ENCODE assay signal across 1 cellular context in the genomic region with DNA sequence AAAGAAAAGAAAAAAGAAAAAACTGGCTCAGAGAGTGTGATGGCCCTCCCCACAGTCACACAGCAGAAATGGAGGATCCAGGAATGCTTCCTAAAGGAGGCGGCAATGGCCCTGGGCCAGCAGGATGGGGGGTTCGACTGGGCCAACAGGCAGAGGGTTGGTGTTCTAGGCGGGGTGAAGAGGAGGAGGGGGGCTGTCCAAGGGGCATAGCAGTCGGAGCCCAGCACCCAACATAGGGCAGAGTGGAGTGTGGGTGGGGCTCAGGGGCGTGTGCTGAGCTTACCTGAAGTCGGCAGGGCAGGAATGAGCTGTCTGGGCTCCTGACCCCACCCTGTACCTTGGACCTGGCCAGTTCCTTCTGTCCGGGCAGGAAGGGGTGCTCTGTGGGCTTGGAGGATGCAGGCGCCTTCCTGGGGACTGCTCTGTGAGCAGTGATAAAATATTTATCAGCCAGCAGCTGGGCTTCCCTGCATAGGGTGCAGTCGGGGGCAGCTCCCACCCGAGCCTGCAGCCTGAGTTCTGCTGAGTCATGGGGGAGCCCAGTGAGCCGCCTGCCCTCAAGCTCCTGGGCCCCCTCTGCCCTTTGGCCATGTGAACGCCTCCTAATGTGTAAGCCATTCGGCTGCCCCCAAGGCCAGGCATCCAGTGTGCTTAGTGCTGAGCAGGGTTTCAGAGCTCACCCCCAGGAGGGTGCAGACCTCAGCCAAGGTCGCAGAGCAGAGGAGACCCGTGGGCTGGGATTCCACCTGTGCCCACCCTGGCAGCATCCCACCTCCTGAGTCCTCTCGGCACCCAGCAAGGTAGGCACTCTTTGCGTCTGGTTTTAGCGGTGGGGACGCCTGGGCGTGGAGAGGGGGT.
TF ChIP-seq lines count a peak whose summit lies in the region.

No MANE protein-coding gene starts in this region.

TF ChIP-seq in HepG2, 621 proteins besides CTCF, POLR2A, EP300 and RAD21 (continued from another document and continues in another):
- TF ChIP-seq, protein P1, sequence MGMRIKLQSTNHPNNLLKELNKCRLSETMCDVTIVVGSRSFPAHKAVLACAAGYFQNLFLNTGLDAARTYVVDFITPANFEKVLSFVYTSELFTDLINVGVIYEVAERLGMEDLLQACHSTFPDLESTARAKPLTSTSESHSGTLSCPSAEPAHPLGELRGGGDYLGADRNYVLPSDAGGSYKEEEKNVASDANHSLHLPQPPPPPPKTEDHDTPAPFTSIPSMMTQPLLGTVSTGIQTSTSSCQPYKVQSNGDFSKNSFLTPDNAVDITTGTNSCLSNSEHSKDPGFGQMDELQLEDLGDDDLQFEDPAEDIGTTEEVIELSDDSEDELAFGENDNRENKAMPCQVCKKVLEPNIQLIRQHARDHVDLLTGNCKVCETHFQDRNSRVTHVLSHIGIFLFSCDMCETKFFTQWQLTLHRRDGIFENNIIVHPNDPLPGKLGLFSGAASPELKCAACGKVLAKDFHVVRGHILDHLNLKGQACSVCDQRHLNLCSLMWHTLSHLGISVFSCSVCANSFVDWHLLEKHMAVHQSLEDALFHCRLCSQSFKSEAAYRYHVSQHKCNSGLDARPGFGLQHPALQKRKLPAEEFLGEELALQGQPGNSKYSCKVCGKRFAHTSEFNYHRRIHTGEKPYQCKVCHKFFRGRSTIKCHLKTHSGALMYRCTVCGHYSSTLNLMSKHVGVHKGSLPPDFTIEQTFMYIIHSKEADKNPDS (CRISPR knock-in tag; IDR thresholded peaks at IDR 0.05), result no peak
- peak; percentile 97 for TF ChIP-seq HIVEP1 (CRISPR knock-in tag; IDR thresholded peaks at IDR 0.05)
- peak; percentile 77 for TF ChIP-seq DMAP1 (CRISPR knock-in tag; IDR thresholded peaks at IDR 0.05)
- TF ChIP-seq KLF11 (CRISPR knock-in tag; IDR thresholded peaks at IDR 0.05), result no peak
- TF ChIP-seq EZH2 (conservative IDR thresholded peaks at IDR 0.05; ENCODE audit: low read depth, low read length), result no peak
- TF ChIP-seq MAFK (conservative IDR thresholded peaks at IDR 0.05 in 1 of 2, IDR thresholded peaks at IDR 0.05 in 1 of 2; ENCODE audit: low read length in 2 of 2), result peak; percentile 92 to 98
- TF ChIP-seq ZNF264 (CRISPR knock-in tag; IDR thresholded peaks at IDR 0.05), result peak; percentile 89
- no peak for TF ChIP-seq ATM (IDR thresholded peaks at IDR 0.05; ENCODE audit: borderline replicate concordance)
- TF ChIP-seq, protein P2, sequence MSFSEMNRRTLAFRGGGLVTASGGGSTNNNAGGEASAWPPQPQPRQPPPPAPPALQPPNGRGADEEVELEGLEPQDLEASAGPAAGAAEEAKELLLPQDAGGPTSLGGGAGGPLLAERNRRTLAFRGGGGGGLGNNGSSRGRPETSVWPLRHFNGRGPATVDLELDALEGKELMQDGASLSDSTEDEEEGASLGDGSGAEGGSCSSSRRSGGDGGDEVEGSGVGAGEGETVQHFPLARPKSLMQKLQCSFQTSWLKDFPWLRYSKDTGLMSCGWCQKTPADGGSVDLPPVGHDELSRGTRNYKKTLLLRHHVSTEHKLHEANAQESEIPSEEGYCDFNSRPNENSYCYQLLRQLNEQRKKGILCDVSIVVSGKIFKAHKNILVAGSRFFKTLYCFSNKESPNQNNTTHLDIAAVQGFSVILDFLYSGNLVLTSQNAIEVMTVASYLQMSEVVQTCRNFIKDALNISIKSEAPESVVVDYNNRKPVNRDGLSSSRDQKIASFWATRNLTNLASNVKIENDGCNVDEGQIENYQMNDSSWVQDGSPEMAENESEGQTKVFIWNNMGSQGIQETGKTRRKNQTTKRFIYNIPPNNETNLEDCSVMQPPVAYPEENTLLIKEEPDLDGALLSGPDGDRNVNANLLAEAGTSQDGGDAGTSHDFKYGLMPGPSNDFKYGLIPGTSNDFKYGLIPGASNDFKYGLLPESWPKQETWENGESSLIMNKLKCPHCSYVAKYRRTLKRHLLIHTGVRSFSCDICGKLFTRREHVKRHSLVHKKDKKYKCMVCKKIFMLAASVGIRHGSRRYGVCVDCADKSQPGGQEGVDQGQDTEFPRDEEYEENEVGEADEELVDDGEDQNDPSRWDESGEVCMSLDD (CRISPR knock-in tag; IDR thresholded peaks at IDR 0.05; ENCODE audit: borderline replicate concordance), result peak; percentile 88
- 0 out of 2 replicates have a peak, but pooled peaks have one; percentile 33 for TF ChIP-seq RBAK (CRISPR knock-in tag; IDR thresholded peaks at IDR 0.05)
- TF ChIP-seq MXD4 (CRISPR knock-in tag; IDR thresholded peaks at IDR 0.05), result no peak
- no peak; the same call in 1 of the 2 replicates for TF ChIP-seq ZMYM4 (CRISPR knock-in tag; IDR thresholded peaks at IDR 0.05)
- TF ChIP-seq KDM5A (IDR thresholded peaks at IDR 0.05; ENCODE audit: borderline replicate concordance, low read length), result no peak
- no peak for TF ChIP-seq TOE1 (CRISPR knock-in tag; IDR thresholded peaks at IDR 0.05)
- TF ChIP-seq, protein P3, sequence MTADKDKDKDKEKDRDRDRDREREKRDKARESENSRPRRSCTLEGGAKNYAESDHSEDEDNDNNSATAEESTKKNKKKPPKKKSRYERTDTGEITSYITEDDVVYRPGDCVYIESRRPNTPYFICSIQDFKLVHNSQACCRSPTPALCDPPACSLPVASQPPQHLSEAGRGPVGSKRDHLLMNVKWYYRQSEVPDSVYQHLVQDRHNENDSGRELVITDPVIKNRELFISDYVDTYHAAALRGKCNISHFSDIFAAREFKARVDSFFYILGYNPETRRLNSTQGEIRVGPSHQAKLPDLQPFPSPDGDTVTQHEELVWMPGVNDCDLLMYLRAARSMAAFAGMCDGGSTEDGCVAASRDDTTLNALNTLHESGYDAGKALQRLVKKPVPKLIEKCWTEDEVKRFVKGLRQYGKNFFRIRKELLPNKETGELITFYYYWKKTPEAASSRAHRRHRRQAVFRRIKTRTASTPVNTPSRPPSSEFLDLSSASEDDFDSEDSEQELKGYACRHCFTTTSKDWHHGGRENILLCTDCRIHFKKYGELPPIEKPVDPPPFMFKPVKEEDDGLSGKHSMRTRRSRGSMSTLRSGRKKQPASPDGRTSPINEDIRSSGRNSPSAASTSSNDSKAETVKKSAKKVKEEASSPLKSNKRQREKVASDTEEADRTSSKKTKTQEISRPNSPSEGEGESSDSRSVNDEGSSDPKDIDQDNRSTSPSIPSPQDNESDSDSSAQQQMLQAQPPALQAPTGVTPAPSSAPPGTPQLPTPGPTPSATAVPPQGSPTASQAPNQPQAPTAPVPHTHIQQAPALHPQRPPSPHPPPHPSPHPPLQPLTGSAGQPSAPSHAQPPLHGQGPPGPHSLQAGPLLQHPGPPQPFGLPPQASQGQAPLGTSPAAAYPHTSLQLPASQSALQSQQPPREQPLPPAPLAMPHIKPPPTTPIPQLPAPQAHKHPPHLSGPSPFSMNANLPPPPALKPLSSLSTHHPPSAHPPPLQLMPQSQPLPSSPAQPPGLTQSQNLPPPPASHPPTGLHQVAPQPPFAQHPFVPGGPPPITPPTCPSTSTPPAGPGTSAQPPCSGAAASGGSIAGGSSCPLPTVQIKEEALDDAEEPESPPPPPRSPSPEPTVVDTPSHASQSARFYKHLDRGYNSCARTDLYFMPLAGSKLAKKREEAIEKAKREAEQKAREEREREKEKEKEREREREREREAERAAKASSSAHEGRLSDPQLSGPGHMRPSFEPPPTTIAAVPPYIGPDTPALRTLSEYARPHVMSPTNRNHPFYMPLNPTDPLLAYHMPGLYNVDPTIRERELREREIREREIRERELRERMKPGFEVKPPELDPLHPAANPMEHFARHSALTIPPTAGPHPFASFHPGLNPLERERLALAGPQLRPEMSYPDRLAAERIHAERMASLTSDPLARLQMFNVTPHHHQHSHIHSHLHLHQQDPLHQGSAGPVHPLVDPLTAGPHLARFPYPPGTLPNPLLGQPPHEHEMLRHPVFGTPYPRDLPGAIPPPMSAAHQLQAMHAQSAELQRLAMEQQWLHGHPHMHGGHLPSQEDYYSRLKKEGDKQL (CRISPR knock-in tag; IDR thresholded peaks at IDR 0.05; ENCODE audit: low read depth), result no peak
- TF ChIP-seq BCL6 (CRISPR knock-in tag; IDR thresholded peaks at IDR 0.05), result peak; percentile 21; the same call in 1 of the 2 replicates
- TF ChIP-seq FOXM1 (CRISPR knock-in tag; IDR thresholded peaks at IDR 0.05), result no peak
- peak; percentile 39; the same call in 1 of the 2 replicates for TF ChIP-seq MEF2D (CRISPR knock-in tag; IDR thresholded peaks at IDR 0.05)
- no peak for TF ChIP-seq ZNF598 (CRISPR knock-in tag; IDR thresholded peaks at IDR 0.05; ENCODE audit: borderline replicate concordance)
- no peak for TF ChIP-seq ZFP1 (CRISPR knock-in tag; IDR thresholded peaks at IDR 0.05)
- TF ChIP-seq ZNF274 (CRISPR knock-in tag; IDR thresholded peaks at IDR 0.05), result no peak
- TF ChIP-seq ZIK1 (CRISPR knock-in tag; IDR thresholded peaks at IDR 0.05; ENCODE audit: borderline replicate concordance, low read depth), result no peak
- no peak for TF ChIP-seq ZNF430 (CRISPR knock-in tag; IDR thresholded peaks at IDR 0.05)
- TF ChIP-seq, protein P4, sequence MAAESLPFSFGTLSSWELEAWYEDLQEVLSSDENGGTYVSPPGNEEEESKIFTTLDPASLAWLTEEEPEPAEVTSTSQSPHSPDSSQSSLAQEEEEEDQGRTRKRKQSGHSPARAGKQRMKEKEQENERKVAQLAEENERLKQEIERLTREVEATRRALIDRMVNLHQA (CRISPR knock-in tag; IDR thresholded peaks at IDR 0.05), result no peak
- no peak for TF ChIP-seq ZNF674 (CRISPR knock-in tag; IDR thresholded peaks at IDR 0.05; ENCODE audit: low read depth)
- peak; percentile 84 for TF ChIP-seq ZSCAN21 (CRISPR knock-in tag; IDR thresholded peaks at IDR 0.05; ENCODE audit: borderline replicate concordance)
- TF ChIP-seq SNRNP70 (IDR thresholded peaks at IDR 0.05; ENCODE audit: low read depth, low read length), result no peak
- peak; percentile 18 for TF ChIP-seq PHF5A (CRISPR knock-in tag; IDR thresholded peaks at IDR 0.05; ENCODE audit: low read depth, unreplicated experiment)
- TF ChIP-seq, protein P5, sequence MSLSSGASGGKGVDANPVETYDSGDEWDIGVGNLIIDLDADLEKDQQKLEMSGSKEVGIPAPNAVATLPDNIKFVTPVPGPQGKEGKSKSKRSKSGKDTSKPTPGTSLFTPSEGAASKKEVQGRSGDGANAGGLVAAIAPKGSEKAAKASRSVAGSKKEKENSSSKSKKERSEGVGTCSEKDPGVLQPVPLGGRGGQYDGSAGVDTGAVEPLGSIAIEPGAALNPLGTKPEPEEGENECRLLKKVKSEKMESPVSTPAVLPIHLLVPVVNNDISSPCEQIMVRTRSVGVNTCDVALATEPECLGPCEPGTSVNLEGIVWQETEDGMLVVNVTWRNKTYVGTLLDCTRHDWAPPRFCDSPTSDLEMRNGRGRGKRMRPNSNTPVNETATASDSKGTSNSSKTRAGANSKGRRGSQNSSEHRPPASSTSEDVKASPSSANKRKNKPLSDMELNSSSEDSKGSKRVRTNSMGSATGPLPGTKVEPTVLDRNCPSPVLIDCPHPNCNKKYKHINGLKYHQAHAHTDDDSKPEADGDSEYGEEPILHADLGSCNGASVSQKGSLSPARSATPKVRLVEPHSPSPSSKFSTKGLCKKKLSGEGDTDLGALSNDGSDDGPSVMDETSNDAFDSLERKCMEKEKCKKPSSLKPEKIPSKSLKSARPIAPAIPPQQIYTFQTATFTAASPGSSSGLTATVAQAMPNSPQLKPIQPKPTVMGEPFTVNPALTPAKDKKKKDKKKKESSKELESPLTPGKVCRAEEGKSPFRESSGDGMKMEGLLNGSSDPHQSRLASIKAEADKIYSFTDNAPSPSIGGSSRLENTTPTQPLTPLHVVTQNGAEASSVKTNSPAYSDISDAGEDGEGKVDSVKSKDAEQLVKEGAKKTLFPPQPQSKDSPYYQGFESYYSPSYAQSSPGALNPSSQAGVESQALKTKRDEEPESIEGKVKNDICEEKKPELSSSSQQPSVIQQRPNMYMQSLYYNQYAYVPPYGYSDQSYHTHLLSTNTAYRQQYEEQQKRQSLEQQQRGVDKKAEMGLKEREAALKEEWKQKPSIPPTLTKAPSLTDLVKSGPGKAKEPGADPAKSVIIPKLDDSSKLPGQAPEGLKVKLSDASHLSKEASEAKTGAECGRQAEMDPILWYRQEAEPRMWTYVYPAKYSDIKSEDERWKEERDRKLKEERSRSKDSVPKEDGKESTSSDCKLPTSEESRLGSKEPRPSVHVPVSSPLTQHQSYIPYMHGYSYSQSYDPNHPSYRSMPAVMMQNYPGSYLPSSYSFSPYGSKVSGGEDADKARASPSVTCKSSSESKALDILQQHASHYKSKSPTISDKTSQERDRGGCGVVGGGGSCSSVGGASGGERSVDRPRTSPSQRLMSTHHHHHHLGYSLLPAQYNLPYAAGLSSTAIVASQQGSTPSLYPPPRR (CRISPR knock-in tag; IDR thresholded peaks at IDR 0.05; ENCODE audit: borderline replicate concordance), result 0 out of 2 replicates have a peak, but pooled peaks have one; percentile 14
- TF ChIP-seq MATR3 (CRISPR knock-in tag; IDR thresholded peaks at IDR 0.05), result no peak
- peak; percentile 23; the same call in 1 of the 2 replicates for TF ChIP-seq ZNF644 (CRISPR knock-in tag; IDR thresholded peaks at IDR 0.05; ENCODE audit: low read depth)
- TF ChIP-seq, protein P6, sequence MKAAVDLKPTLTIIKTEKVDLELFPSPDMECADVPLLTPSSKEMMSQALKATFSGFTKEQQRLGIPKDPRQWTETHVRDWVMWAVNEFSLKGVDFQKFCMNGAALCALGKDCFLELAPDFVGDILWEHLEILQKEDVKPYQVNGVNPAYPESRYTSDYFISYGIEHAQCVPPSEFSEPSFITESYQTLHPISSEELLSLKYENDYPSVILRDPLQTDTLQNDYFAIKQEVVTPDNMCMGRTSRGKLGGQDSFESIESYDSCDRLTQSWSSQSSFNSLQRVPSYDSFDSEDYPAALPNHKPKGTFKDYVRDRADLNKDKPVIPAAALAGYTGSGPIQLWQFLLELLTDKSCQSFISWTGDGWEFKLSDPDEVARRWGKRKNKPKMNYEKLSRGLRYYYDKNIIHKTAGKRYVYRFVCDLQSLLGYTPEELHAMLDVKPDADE (CRISPR knock-in tag; IDR thresholded peaks at IDR 0.05), result no peak
- TF ChIP-seq RARA (CRISPR knock-in tag; IDR thresholded peaks at IDR 0.05), result peak; percentile 81
- TF ChIP-seq, protein P7, sequence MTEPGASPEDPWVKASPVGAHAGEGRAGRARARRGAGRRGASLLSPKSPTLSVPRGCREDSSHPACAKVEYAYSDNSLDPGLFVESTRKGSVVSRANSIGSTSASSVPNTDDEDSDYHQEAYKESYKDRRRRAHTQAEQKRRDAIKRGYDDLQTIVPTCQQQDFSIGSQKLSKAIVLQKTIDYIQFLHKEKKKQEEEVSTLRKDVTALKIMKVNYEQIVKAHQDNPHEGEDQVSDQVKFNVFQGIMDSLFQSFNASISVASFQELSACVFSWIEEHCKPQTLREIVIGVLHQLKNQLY (CRISPR knock-in tag; IDR thresholded peaks at IDR 0.05), result no peak
- TF ChIP-seq, protein P8, sequence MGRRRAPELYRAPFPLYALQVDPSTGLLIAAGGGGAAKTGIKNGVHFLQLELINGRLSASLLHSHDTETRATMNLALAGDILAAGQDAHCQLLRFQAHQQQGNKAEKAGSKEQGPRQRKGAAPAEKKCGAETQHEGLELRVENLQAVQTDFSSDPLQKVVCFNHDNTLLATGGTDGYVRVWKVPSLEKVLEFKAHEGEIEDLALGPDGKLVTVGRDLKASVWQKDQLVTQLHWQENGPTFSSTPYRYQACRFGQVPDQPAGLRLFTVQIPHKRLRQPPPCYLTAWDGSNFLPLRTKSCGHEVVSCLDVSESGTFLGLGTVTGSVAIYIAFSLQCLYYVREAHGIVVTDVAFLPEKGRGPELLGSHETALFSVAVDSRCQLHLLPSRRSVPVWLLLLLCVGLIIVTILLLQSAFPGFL (CRISPR knock-in tag; IDR thresholded peaks at IDR 0.05), result no peak
